ENCODE assay signal across 3 cellular contexts in the genomic region with DNA sequence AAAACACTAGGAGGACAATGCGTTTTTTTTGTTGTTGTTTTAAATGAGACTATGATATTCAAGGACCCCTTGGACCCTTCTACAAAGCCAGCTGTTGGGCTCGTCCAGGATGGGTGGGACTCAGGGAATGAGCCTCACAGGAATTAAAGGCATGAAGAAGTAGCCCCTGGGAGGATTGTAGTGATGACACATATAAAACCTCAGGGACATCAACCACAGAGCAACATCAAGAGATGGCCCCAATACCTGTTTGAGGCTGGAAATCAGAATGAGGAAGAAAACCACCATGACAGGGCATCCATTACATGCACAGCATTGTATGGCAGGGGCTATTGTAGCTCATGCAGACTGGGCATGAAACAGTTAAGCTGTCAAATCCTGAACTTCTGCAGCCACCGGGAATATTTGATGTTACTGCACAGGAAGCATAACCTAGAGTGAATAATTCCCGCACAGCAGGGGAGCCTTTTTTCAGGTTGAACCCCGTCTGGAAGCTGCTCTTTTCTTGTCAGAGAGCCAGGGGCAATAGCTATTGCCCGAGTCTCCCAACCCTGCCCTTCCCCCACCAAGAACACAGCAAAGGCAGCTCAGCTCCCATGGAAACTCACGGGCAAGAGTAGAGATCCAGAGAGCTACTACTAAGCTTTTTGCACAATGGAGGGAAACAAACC.
TF ChIP-seq lines count a peak whose summit lies in the region.

No MANE protein-coding gene starts in this region.

TF ChIP-seq in A549, 52 proteins besides CTCF, POLR2A, EP300 and RAD21 (continued from another document):
- TF ChIP-seq CHD4 (IDR thresholded peaks at IDR 0.05; ENCODE audit: borderline replicate concordance): no peak
- no peak for TF ChIP-seq TFCP2L1 (CRISPR knock-in tag; IDR thresholded peaks at IDR 0.05)
- no peak for TF ChIP-seq POLR2AphosphoS2 (conservative IDR thresholded peaks at IDR 0.05; ENCODE audit: low read length)
- TF ChIP-seq, protein P1, sequence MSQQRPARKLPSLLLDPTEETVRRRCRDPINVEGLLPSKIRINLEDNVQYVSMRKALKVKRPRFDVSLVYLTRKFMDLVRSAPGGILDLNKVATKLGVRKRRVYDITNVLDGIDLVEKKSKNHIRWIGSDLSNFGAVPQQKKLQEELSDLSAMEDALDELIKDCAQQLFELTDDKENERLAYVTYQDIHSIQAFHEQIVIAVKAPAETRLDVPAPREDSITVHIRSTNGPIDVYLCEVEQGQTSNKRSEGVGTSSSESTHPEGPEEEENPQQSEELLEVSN (IDR thresholded peaks at IDR 0.05; ENCODE audit: borderline replicate concordance, low read depth): no peak
- TF ChIP-seq JUN (IDR thresholded peaks at IDR 0.05): 0 out of 5 replicates have a peak, but pooled peaks of 1 of the 2 experiments have one; percentile 33
- TF ChIP-seq ZC3H11A (IDR thresholded peaks at IDR 0.05): no peak
- TF ChIP-seq RCOR1 (IDR thresholded peaks at IDR 0.05; ENCODE audit: low read depth, low read length): no peak
- no peak for TF ChIP-seq HOXA7 (CRISPR knock-in tag; IDR thresholded peaks at IDR 0.05)
- TF ChIP-seq, protein P2, sequence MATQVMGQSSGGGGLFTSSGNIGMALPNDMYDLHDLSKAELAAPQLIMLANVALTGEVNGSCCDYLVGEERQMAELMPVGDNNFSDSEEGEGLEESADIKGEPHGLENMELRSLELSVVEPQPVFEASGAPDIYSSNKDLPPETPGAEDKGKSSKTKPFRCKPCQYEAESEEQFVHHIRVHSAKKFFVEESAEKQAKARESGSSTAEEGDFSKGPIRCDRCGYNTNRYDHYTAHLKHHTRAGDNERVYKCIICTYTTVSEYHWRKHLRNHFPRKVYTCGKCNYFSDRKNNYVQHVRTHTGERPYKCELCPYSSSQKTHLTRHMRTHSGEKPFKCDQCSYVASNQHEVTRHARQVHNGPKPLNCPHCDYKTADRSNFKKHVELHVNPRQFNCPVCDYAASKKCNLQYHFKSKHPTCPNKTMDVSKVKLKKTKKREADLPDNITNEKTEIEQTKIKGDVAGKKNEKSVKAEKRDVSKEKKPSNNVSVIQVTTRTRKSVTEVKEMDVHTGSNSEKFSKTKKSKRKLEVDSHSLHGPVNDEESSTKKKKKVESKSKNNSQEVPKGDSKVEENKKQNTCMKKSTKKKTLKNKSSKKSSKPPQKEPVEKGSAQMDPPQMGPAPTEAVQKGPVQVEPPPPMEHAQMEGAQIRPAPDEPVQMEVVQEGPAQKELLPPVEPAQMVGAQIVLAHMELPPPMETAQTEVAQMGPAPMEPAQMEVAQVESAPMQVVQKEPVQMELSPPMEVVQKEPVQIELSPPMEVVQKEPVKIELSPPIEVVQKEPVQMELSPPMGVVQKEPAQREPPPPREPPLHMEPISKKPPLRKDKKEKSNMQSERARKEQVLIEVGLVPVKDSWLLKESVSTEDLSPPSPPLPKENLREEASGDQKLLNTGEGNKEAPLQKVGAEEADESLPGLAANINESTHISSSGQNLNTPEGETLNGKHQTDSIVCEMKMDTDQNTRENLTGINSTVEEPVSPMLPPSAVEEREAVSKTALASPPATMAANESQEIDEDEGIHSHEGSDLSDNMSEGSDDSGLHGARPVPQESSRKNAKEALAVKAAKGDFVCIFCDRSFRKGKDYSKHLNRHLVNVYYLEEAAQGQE (IDR thresholded peaks at IDR 0.05): no peak
- TF ChIP-seq GATA3 (IDR thresholded peaks at IDR 0.05; ENCODE audit: borderline replicate concordance): peak; percentile 33; the same call in 1 of the 2 replicates
- TF ChIP-seq FOSL2 (IDR thresholded peaks at IDR 0.05): 0 out of 2 replicates have a peak, but pooled peaks have one; percentile 16
- peak; percentile 20; the same call in 1 of the 2 replicates for TF ChIP-seq FOSL2 (CRISPR knock-in tag; IDR thresholded peaks at IDR 0.05)
- peak in 1 of 2 experiments; percentile 30; a peak in 1 of 4 replicates for TF ChIP-seq CEBPB (IDR thresholded peaks at IDR 0.05)
- TF ChIP-seq, protein P3, sequence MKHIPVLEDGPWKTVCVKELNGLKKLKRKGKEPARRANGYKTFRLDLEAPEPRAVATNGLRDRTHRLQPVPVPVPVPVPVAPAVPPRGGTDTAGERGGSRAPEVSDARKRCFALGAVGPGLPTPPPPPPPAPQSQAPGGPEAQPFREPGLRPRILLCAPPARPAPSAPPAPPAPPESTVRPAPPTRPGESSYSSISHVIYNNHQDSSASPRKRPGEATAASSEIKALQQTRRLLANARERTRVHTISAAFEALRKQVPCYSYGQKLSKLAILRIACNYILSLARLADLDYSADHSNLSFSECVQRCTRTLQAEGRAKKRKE (CRISPR knock-in tag; IDR thresholded peaks at IDR 0.05; ENCODE audit: low read depth): no peak
- no peak for TF ChIP-seq EHF (CRISPR knock-in tag; IDR thresholded peaks at IDR 0.05)
- TF ChIP-seq HEYL (CRISPR knock-in tag; IDR thresholded peaks at IDR 0.05): no peak
- TF ChIP-seq HOXB5 (CRISPR knock-in tag; IDR thresholded peaks at IDR 0.05): no peak
- no peak for TF ChIP-seq SMC3 (IDR thresholded peaks at IDR 0.05)
- TF ChIP-seq JUNB (IDR thresholded peaks at IDR 0.05): no peak
- no peak for TF ChIP-seq EHMT2 (IDR thresholded peaks at IDR 0.05; ENCODE audit: low read depth)

TF ChIP-seq in Ishikawa, 13 proteins besides CTCF, POLR2A, EP300 and RAD21 (continued from another document):
- TF ChIP-seq, protein P2 (IDR thresholded peaks at IDR 0.05; ENCODE audit: low read depth): no peak
- peak; percentile 94 for TF ChIP-seq TCF12 (IDR thresholded peaks at IDR 0.05; ENCODE audit: low read depth)
- TF ChIP-seq YY1 (IDR thresholded peaks at IDR 0.05; ENCODE audit: low read depth): no peak
- no peak for TF ChIP-seq TAF1 (IDR thresholded peaks at IDR 0.05; ENCODE audit: low read depth)
- TF ChIP-seq CREB1 (IDR thresholded peaks at IDR 0.05; ENCODE audit: low read depth): no peak
- TF ChIP-seq, protein P4, sequence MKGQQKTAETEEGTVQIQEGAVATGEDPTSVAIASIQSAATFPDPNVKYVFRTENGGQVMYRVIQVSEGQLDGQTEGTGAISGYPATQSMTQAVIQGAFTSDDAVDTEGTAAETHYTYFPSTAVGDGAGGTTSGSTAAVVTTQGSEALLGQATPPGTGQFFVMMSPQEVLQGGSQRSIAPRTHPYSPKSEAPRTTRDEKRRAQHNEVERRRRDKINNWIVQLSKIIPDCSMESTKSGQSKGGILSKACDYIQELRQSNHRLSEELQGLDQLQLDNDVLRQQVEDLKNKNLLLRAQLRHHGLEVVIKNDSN (IDR thresholded peaks at IDR 0.05): no peak
- TF ChIP-seq, protein P5, sequence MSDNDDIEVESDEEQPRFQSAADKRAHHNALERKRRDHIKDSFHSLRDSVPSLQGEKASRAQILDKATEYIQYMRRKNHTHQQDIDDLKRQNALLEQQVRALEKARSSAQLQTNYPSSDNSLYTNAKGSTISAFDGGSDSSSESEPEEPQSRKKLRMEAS (IDR thresholded peaks at IDR 0.05): 0 out of 2 replicates have a peak, but pooled peaks have one; percentile 17
- peak; percentile 81 for TF ChIP-seq TEAD4 (IDR thresholded peaks at IDR 0.05)
TF ChIP-seq in Ishikawa: peak in this region for 5.

TF ChIP-seq in WTC11, 78 proteins besides CTCF, POLR2A, EP300 and RAD21 (continued from another document):
- TF ChIP-seq, protein P6, sequence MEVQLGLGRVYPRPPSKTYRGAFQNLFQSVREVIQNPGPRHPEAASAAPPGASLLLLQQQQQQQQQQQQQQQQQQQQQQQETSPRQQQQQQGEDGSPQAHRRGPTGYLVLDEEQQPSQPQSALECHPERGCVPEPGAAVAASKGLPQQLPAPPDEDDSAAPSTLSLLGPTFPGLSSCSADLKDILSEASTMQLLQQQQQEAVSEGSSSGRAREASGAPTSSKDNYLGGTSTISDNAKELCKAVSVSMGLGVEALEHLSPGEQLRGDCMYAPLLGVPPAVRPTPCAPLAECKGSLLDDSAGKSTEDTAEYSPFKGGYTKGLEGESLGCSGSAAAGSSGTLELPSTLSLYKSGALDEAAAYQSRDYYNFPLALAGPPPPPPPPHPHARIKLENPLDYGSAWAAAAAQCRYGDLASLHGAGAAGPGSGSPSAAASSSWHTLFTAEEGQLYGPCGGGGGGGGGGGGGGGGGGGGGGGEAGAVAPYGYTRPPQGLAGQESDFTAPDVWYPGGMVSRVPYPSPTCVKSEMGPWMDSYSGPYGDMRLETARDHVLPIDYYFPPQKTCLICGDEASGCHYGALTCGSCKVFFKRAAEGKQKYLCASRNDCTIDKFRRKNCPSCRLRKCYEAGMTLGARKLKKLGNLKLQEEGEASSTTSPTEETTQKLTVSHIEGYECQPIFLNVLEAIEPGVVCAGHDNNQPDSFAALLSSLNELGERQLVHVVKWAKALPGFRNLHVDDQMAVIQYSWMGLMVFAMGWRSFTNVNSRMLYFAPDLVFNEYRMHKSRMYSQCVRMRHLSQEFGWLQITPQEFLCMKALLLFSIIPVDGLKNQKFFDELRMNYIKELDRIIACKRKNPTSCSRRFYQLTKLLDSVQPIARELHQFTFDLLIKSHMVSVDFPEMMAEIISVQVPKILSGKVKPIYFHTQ (CRISPR knock-in tag; IDR thresholded peaks at IDR 0.05): no peak
- TF ChIP-seq ZNF219 (CRISPR knock-in tag; IDR thresholded peaks at IDR 0.05; ENCODE audit: borderline replicate concordance) (no peak), ATF1 (CRISPR knock-in tag; IDR thresholded peaks at IDR 0.05) (no peak), NR2C2 (CRISPR knock-in tag; IDR thresholded peaks at IDR 0.05) (no peak), RELA (CRISPR knock-in tag; IDR thresholded peaks at IDR 0.05; ENCODE audit: borderline replicate concordance) (no peak), ELF4 (CRISPR knock-in tag; IDR thresholded peaks at IDR 0.05; ENCODE audit: low read depth) (no peak)
- TF ChIP-seq, protein P7, sequence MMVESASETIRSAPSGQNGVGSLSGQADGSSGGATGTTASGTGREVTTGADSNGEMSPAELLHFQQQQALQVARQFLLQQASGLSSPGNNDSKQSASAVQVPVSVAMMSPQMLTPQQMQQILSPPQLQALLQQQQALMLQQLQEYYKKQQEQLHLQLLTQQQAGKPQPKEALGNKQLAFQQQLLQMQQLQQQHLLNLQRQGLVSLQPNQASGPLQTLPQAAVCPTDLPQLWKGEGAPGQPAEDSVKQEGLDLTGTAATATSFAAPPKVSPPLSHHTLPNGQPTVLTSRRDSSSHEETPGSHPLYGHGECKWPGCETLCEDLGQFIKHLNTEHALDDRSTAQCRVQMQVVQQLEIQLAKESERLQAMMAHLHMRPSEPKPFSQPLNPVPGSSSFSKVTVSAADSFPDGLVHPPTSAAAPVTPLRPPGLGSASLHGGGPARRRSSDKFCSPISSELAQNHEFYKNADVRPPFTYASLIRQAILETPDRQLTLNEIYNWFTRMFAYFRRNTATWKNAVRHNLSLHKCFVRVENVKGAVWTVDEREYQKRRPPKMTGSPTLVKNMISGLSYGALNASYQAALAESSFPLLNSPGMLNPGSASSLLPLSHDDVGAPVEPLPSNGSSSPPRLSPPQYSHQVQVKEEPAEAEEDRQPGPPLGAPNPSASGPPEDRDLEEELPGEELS (CRISPR knock-in tag; IDR thresholded peaks at IDR 0.05): no peak
- TF ChIP-seq, protein P8, sequence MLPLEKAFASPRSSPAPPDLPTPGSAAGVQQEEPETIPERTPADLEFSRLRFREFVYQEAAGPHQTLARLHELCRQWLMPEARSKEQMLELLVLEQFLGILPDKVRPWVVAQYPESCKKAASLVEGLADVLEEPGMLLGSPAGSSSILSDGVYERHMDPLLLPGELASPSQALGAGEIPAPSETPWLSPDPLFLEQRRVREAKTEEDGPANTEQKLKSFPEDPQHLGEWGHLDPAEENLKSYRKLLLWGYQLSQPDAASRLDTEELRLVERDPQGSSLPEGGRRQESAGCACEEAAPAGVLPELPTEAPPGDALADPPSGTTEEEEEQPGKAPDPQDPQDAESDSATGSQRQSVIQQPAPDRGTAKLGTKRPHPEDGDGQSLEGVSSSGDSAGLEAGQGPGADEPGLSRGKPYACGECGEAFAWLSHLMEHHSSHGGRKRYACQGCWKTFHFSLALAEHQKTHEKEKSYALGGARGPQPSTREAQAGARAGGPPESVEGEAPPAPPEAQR (CRISPR knock-in tag; IDR thresholded peaks at IDR 0.05): no peak
- TF ChIP-seq, protein P9, sequence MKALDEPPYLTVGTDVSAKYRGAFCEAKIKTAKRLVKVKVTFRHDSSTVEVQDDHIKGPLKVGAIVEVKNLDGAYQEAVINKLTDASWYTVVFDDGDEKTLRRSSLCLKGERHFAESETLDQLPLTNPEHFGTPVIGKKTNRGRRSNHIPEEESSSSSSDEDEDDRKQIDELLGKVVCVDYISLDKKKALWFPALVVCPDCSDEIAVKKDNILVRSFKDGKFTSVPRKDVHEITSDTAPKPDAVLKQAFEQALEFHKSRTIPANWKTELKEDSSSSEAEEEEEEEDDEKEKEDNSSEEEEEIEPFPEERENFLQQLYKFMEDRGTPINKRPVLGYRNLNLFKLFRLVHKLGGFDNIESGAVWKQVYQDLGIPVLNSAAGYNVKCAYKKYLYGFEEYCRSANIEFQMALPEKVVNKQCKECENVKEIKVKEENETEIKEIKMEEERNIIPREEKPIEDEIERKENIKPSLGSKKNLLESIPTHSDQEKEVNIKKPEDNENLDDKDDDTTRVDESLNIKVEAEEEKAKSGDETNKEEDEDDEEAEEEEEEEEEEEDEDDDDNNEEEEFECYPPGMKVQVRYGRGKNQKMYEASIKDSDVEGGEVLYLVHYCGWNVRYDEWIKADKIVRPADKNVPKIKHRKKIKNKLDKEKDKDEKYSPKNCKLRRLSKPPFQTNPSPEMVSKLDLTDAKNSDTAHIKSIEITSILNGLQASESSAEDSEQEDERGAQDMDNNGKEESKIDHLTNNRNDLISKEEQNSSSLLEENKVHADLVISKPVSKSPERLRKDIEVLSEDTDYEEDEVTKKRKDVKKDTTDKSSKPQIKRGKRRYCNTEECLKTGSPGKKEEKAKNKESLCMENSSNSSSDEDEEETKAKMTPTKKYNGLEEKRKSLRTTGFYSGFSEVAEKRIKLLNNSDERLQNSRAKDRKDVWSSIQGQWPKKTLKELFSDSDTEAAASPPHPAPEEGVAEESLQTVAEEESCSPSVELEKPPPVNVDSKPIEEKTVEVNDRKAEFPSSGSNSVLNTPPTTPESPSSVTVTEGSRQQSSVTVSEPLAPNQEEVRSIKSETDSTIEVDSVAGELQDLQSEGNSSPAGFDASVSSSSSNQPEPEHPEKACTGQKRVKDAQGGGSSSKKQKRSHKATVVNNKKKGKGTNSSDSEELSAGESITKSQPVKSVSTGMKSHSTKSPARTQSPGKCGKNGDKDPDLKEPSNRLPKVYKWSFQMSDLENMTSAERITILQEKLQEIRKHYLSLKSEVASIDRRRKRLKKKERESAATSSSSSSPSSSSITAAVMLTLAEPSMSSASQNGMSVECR (CRISPR knock-in tag; IDR thresholded peaks at IDR 0.05; ENCODE audit: borderline replicate concordance): no peak
